Comparison of ENCODE assay signal across 8 cellular contexts in genomic region chr22:31943976-31944699, GRCh38. TPM values are rescaled to one million over a fixed set of nuclear protein-coding genes. Genes with fewer than 3 reads are reported as not detected.
DNase-seq lines count a peak whose midpoint lies in the region; ATAC-seq and TF ChIP-seq lines count a peak whose summit lies in the region.

Gene YWHAH, plus strand, starts transcription at chr22:31944535. Its CDS starts 199 bp downstream, at chr22:31944734.

- peak within 1 kb of the TSS; percentile 76 for H2AFZ ChIP-seq in ACC112 (ENCODE audit: low read length, unreplicated experiment)

- H3K4me3 ChIP-seq in ACC112 (ENCODE audit: low read depth, low read length) (peak within 1 kb of the TSS; percentile 100), cardiac fibroblast (replicated peaks in 1 of 2; ENCODE audit: low read depth in 2 of 2, low read length in 2 of 2) (peak within 1 kb of the TSS; percentile 63 to 84)

- intact Hi-C loops in activated B cell treated with CpG ODN at 0.5 μM for 24 hours (cut with micrococcal nuclease) = loop anchor here (1.0 to 10.0 kb wide), 6 partner anchors 26 to 729 kb away; partner anchors contain the start of genes LIMK2, PRR14L and SFI1

- H3K36me3 ChIP-seq in ACC112 (ENCODE audit: insufficient read depth, low read length) = no peaks in the 10 kb centered on the region

- DNase-seq in NCI-H2196 treated with DMSO at 0.1 percent for 48 hours (lab: John Stamatoyannopoulos, UW; ENCODE audit: unreplicated experiment) (peak; percentile 73), activated B cell treated with CpG ODN at 0.5 μM for 24 hours (peak; percentile 91), cardiac fibroblast (ENCODE audit: low read depth in 2 of 2) (peak; percentile 95 to 96), iris pigment epithelial cell (ENCODE audit: low read depth) (peak; percentile 88)
- DNase-seq in stimulated activated CD4-positive, alpha-beta T cell treated with anti-CD3 and anti-CD28 coated beads, Interleukin-12 subunit alpha, Interleukin-12 subunit beta, amount 100 ng/mL, for 24 hours (ENCODE audit: low read depth in 2 of 2) = peak; percentile 82 to 92

- peak within 1 kb of the TSS; percentile 91 for H3K4me3 Mint-ChIP-seq in activated B cell treated with CpG ODN at 0.5 μM for 24 hours

- H3K36me3 Mint-ChIP-seq in activated B cell treated with CpG ODN at 0.5 μM for 24 hours (ENCODE audit: low read depth) = peaks cover 15% of the 10 kb centered on the region

- no peaks in the 10 kb centered on the region for H3K27me3 Mint-ChIP-seq in activated B cell treated with CpG ODN at 0.5 μM for 24 hours

- peaks cover 3% of the 10 kb centered on the region for H3K4me1 ChIP-seq in ACC112 (ENCODE audit: control insufficient read depth, insufficient read depth, low read length, unreplicated experiment)

- TF ChIP-seq CTCF in activated B cell treated with CpG ODN at 0.5 μM for 24 hours (IDR thresholded peaks at IDR 0.05) (no peak), cardiac fibroblast (IDR thresholded peaks at IDR 0.05; ENCODE audit: low read depth, low read length) (no peak)

- POLR2A ChIA-PET in activated B cell treated with CpG ODN at 0.5 μM for 24 hours (lab: Charles Lee) = interaction anchor here (0.7 to 1.4 kb wide), 3 partner anchors 183 to 279 kb away, joined by 3 to 5 read pairs (median 3); partner anchors contain the start of gene DEPDC5

- peak; percentile 73 for ATAC-seq in GM18867 (IDR thresholded peaks at IDR 0.05; ENCODE audit: unreplicated experiment)
- ATAC-seq in HG03097 (IDR thresholded peaks at IDR 0.05; ENCODE audit: low FRiP score, unreplicated experiment) = peak; percentile 72
- ATAC-seq in activated B cell treated with CpG ODN at 0.5 μM for 24 hours (ENCODE audit: low read depth) = peak; percentile 78

- H3K27ac ChIP-seq in ACC112 (ENCODE audit: low read depth, low read length) = peak within 1 kb of the TSS; percentile 73

- peaks cover 41% of the 10 kb centered on the region for H3K79me2 ChIP-seq in ACC112 (ENCODE audit: control insufficient read depth, insufficient read depth, low read length, unreplicated experiment)

- CTCF ChIA-PET in activated B cell treated with CpG ODN at 0.5 μM for 24 hours (lab: Charles Lee) = no interaction called here

- H3K4me1 Mint-ChIP-seq in activated B cell treated with CpG ODN at 0.5 μM for 24 hours = peaks cover 16% of the 10 kb centered on the region

- no peaks in the 10 kb centered on the region for H3K27me3 ChIP-seq in ACC112 (ENCODE audit: insufficient read depth, low read length)

- no peaks in the 10 kb centered on the region for H3K9me3 Mint-ChIP-seq in activated B cell treated with CpG ODN at 0.5 μM for 24 hours

- peak within 1 kb of the TSS; percentile 91 for H3K27ac Mint-ChIP-seq in activated B cell treated with CpG ODN at 0.5 μM for 24 hours

RNA-seq across cellular contexts. Expression of gene YWHAH, which starts in this region (rescaled TPM):
- total RNA-seq in activated B cell treated with CpG ODN at 0.5 μM for 24 hours = 44.3 and 48.9 TPM in 2 replicates

Comparison
In these comparisons a context has a peak if more than half of its experiments do, and no peak if none do; other contexts are left out.
1. Peak in every context shown above with its lines: DNase-seq, ATAC-seq, H3K4me3 ChIP-seq and H3K27ac ChIP-seq.